8 cellular contexts compared by ENCODE assay signal in the genomic region with DNA sequence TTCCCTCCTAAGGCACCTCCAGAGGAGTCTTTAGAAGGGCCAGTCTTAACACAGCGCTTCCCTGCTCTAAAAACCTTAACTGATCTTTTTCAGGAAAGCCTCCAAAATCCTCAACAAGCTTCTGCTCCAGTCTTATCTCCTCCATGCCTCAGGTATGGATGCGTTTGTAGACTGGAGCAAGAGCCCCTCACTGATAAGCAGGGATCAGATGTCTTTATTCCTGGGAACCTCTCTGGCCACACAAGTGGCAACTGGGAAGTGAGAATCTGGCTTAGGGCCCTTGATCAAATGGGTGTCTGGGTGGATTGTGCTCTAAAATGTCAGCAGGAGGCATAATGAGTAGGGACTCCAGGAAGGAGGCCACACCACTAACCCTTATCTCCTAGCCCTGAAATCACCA. TPM values are rescaled to one million over a fixed set of nuclear protein-coding genes. Genes with fewer than 3 reads are reported as not detected.
DNase-seq lines count a peak whose midpoint lies in the region; ATAC-seq and TF ChIP-seq lines count a peak whose summit lies in the region.

No MANE protein-coding gene starts in this region.

- TF ChIP-seq CTCF in SK-N-SH (IDR thresholded peaks at IDR 0.05) (no peak), epithelial cell of proximal tubule (conservative IDR thresholded peaks at IDR 0.05; ENCODE audit: low read depth, low read length) (no peak)

- ATAC-seq in SK-N-SH treated with all-trans-retinoic acid at 6 μM for 48 hours = no peak
- ATAC-seq in stimulated activated memory B cell treated with anti-CD40 and anti-IgM and Interleukin-4, amounts not matched to agents 10 μg/mL and 1 μg/mL and 100 μg/mL, for 72 hours = no peak
- no peak for ATAC-seq in GM18520 (IDR thresholded peaks at IDR 0.05; ENCODE audit: unreplicated experiment)

- peaks cover 0 to 3% of the 10 kb centered on the region in 2 experiments for H3K36me3 ChIP-seq in SK-N-SH (replicated peaks in 1 of 2; ENCODE audit: control insufficient read depth in 1 of 2, insufficient read depth in 2 of 2, low read length in 1 of 2)

- H3F3A ChIP-seq in SK-N-SH (replicated peaks; ENCODE audit: insufficient read depth) = peaks cover 19% of the 10 kb centered on the region

- H3K4me3 ChIP-seq in SK-N-SH (ENCODE audit: low read depth in 2 of 2, low read length in 1 of 2) (peak overlapping the region; percentile 63 to 64; a peak in 3 of 4 replicates), epithelial cell of proximal tubule (ENCODE audit: low read depth, low read length) (peak overlapping the region; percentile 66)

- H4K20me1 ChIP-seq in SK-N-SH (ENCODE audit: insufficient read depth) = no peaks in the 10 kb centered on the region

- peak overlapping the region; percentile 85 for H3K4me3 Mint-ChIP-seq in stimulated activated memory B cell treated with anti-CD40 and anti-IgM and Interleukin-4, amounts not matched to agents 10 μg/mL and 1 μg/mL and 100 μg/mL, for 72 hours

- no peaks in the 10 kb centered on the region for H3K9me3 ChIP-seq in SK-N-SH

- H3K9ac ChIP-seq in SK-N-SH = peak overlapping the region; percentile 61; the same call in 1 of the 2 replicates

- H3K4me1 ChIP-seq in SK-N-SH (ENCODE audit: control insufficient read depth in 1 of 2, insufficient read depth in 2 of 2, low read depth in 1 of 2, low read length in 1 of 2) = peaks cover 5 to 9% of the 10 kb centered on the region in 2 experiments; a peak in 1 of 4 replicates

- TF ChIP-seq EP300 in SK-N-SH (IDR thresholded peaks at IDR 0.05; ENCODE audit: borderline replicate concordance in 1 of 2, low read depth in 1 of 2, low read length in 1 of 2) = no peak

- CTCF ChIA-PET in SK-N-SH (lab: Yijun Ruan, JAX) = interaction anchor here (1.5 kb wide), 1 partner anchor 21 kb away, joined by 4 read pairs; no protein-coding TSS in a partner anchor

- 92% methylated on average over 2 of the region's 2 CpGs for WGBS in SK-N-SH (ENCODE audit: low lambda C conversion rate)

- H3K27me3 ChIP-seq in SK-N-SH (ENCODE audit: insufficient read depth) = no peaks in the 10 kb centered on the region

- peaks cover 24% of the 10 kb centered on the region for H3K27me3 Mint-ChIP-seq in stimulated activated memory B cell treated with anti-CD40 and anti-IgM and Interleukin-4, amounts not matched to agents 10 μg/mL and 1 μg/mL and 100 μg/mL, for 72 hours

- TF ChIP-seq RAD21 in SK-N-SH (IDR thresholded peaks at IDR 0.05; ENCODE audit: low read length) = no peak

- DNase-seq in SK-N-SH = peak; percentile 38
- peak; percentile 5 for DNase-seq in OCI-M2 (lab: John Stamatoyannopoulos, UW; ENCODE audit: unreplicated experiment)
- DNase-seq in epithelial cell of proximal tubule (ENCODE audit: low read depth) = no peak
- no peak for DNase-seq in stimulated activated CD4-positive, alpha-beta T cell treated with anti-CD3 and anti-CD28 coated beads, Interleukin-4, amount 100 ng/mL, for 1 hour
- DNase-seq in stimulated activated CD4-positive, alpha-beta T cell treated with anti-CD3 and anti-CD28 coated beads, Interleukin-2, amount 100 ng/mL, for 24 hours = no peak

- POLR2A ChIA-PET in SK-N-SH (lab: Yijun Ruan, JAX) = interaction anchor here (1.0 kb wide), 1 partner anchor 110 kb away, joined by 5 read pairs; the partner anchor contains the start of genes RBBP4 and ZBTB8OS

- H3K9me3 Mint-ChIP-seq in stimulated activated memory B cell treated with anti-CD40 and anti-IgM and Interleukin-4, amounts not matched to agents 10 μg/mL and 1 μg/mL and 100 μg/mL, for 72 hours = no peaks in the 10 kb centered on the region

- no peak overlapping the region for H2AFZ ChIP-seq in SK-N-SH (ENCODE audit: low read depth)

- H3K79me2 ChIP-seq in SK-N-SH (ENCODE audit: insufficient read depth) = peaks cover 55% of the 10 kb centered on the region

- peaks cover 38% of the 10 kb centered on the region for H3K4me1 Mint-ChIP-seq in stimulated activated memory B cell treated with anti-CD40 and anti-IgM and Interleukin-4, amounts not matched to agents 10 μg/mL and 1 μg/mL and 100 μg/mL, for 72 hours

- H3K36me3 Mint-ChIP-seq in stimulated activated memory B cell treated with anti-CD40 and anti-IgM and Interleukin-4, amounts not matched to agents 10 μg/mL and 1 μg/mL and 100 μg/mL, for 72 hours = no peaks in the 10 kb centered on the region

- peak overlapping the region in 1 of 2 experiments; percentile 25; a peak in 1 of 4 replicates for H3K27ac ChIP-seq in SK-N-SH (ENCODE audit: low read depth in 2 of 2, low read length in 1 of 2)

- no peaks in the 10 kb centered on the region for H3K9me2 ChIP-seq in SK-N-SH

- H3K27ac Mint-ChIP-seq in stimulated activated memory B cell treated with anti-CD40 and anti-IgM and Interleukin-4, amounts not matched to agents 10 μg/mL and 1 μg/mL and 100 μg/mL, for 72 hours = peak overlapping the region; percentile 47

- peak overlapping the region; percentile 68 for H3K4me2 ChIP-seq in SK-N-SH

TF ChIP-seq in SK-N-SH, 30 proteins besides CTCF, POLR2A, EP300 and RAD21 (continues in another document):
- TF ChIP-seq, protein P1, sequence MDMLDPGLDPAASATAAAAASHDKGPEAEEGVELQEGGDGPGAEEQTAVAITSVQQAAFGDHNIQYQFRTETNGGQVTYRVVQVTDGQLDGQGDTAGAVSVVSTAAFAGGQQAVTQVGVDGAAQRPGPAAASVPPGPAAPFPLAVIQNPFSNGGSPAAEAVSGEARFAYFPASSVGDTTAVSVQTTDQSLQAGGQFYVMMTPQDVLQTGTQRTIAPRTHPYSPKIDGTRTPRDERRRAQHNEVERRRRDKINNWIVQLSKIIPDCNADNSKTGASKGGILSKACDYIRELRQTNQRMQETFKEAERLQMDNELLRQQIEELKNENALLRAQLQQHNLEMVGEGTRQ (IDR thresholded peaks at IDR 0.05; ENCODE audit: borderline replicate concordance, low read depth, low read length) = no peak
- TF ChIP-seq SMC3 (IDR thresholded peaks at IDR 0.05; ENCODE audit: low read depth, low read length) = no peak
- no peak for TF ChIP-seq FOSL2 (IDR thresholded peaks at IDR 0.05; ENCODE audit: borderline replicate concordance, low read depth)
- no peak for TF ChIP-seq NRF1 (IDR thresholded peaks at IDR 0.05; ENCODE audit: low read depth, low read length)
- no peak for TF ChIP-seq RXRA (IDR thresholded peaks at IDR 0.05; ENCODE audit: borderline replicate concordance, low read depth)
- TF ChIP-seq FOXJ3 (CRISPR knock-in tag; IDR thresholded peaks at IDR 0.05) = no peak
- no peak for TF ChIP-seq TCF12 (IDR thresholded peaks at IDR 0.05)
- no peak for TF ChIP-seq MEF2A (IDR thresholded peaks at IDR 0.05; ENCODE audit: borderline replicate concordance, low read depth)
- TF ChIP-seq, protein P2, sequence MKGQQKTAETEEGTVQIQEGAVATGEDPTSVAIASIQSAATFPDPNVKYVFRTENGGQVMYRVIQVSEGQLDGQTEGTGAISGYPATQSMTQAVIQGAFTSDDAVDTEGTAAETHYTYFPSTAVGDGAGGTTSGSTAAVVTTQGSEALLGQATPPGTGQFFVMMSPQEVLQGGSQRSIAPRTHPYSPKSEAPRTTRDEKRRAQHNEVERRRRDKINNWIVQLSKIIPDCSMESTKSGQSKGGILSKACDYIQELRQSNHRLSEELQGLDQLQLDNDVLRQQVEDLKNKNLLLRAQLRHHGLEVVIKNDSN (IDR thresholded peaks at IDR 0.05; ENCODE audit: borderline replicate concordance, low read depth) = no peak
- TF ChIP-seq MXI1 (IDR thresholded peaks at IDR 0.05; ENCODE audit: low read depth, low read length) = no peak
- TF ChIP-seq POLR2AphosphoS5 (IDR thresholded peaks at IDR 0.05; ENCODE audit: low read depth, low read length) = no peak
- TF ChIP-seq SIN3A (IDR thresholded peaks at IDR 0.05; ENCODE audit: borderline replicate concordance, low read depth, low read length) = no peak
- TF ChIP-seq TEAD4 (IDR thresholded peaks at IDR 0.05; ENCODE audit: borderline replicate concordance, insufficient read depth) = no peak

TF ChIP-seq in SK-N-SH treated with all-trans-retinoic acid at 6 μM for 48 hours, 23 proteins besides CTCF, POLR2A, EP300 and RAD21 (continues in another document):
- TF ChIP-seq ESRRG (CRISPR knock-in tag; IDR thresholded peaks at IDR 0.05) (no peak), ZFP3 (CRISPR knock-in tag; IDR thresholded peaks at IDR 0.05) (no peak), ZNF565 (CRISPR knock-in tag; conservative IDR thresholded peaks at IDR 0.05; ENCODE audit: low read depth) (no peak), OSR1 (CRISPR knock-in tag; IDR thresholded peaks at IDR 0.05) (no peak), CSDC2 (CRISPR knock-in tag; IDR thresholded peaks at IDR 0.05) (no peak), TCF4 (CRISPR knock-in tag; IDR thresholded peaks at IDR 0.05; ENCODE audit: borderline replicate concordance) (no peak), ZNF8 (CRISPR knock-in tag; IDR thresholded peaks at IDR 0.05) (no peak), ZNF70 (CRISPR knock-in tag; IDR thresholded peaks at IDR 0.05) (no peak)
- TF ChIP-seq, protein P3, sequence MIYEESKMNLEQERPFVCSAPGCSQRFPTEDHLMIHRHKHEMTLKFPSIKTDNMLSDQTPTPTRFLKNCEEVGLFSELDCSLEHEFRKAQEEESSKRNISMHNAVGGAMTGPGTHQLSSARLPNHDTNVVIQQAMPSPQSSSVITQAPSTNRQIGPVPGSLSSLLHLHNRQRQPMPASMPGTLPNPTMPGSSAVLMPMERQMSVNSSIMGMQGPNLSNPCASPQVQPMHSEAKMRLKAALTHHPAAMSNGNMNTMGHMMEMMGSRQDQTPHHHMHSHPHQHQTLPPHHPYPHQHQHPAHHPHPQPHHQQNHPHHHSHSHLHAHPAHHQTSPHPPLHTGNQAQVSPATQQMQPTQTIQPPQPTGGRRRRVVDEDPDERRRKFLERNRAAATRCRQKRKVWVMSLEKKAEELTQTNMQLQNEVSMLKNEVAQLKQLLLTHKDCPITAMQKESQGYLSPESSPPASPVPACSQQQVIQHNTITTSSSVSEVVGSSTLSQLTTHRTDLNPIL (CRISPR knock-in tag; IDR thresholded peaks at IDR 0.05; ENCODE audit: low read depth) = no peak
- TF ChIP-seq, protein P4, sequence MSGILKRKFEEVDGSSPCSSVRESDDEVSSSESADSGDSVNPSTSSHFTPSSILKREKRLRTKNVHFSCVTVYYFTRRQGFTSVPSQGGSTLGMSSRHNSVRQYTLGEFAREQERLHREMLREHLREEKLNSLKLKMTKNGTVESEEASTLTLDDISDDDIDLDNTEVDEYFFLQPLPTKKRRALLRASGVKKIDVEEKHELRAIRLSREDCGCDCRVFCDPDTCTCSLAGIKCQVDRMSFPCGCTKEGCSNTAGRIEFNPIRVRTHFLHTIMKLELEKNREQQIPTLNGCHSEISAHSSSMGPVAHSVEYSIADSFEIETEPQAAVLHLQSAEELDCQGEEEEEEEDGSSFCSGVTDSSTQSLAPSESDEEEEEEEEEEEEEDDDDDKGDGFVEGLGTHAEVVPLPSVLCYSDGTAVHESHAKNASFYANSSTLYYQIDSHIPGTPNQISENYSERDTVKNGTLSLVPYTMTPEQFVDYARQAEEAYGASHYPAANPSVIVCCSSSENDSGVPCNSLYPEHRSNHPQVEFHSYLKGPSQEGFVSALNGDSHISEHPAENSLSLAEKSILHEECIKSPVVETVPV (CRISPR knock-in tag; IDR thresholded peaks at IDR 0.05) = no peak

RNA-seq across cellular contexts. Expression of gene ZBTB8A, which starts 1.4 kb away (rescaled TPM):
- 1.3 and 1.9 TPM in 2 replicates for polyA plus RNA-seq in SK-N-SH (2012; rRNA removed)
- 2.0 and 2.4 TPM in 2 replicates for polyA plus RNA-seq in SK-N-SH (2012; cell fraction: cytosol; rRNA removed)
- 0.85 and 2.3 TPM in 2 replicates for polyA plus RNA-seq in SK-N-SH (2012; cell fraction: nucleus; rRNA removed)
- 3.2 and 4.4 TPM in 2 replicates for total RNA-seq in epithelial cell of proximal tubule

Comparison
In these comparisons a context has a peak if more than half of its experiments do, and no peak if none do; other contexts are left out.
1. DNase-seq: peak in SK-N-SH (single experiment) and OCI-M2 (single experiment); none in epithelial cell of proximal tubule (single experiment), stimulated activated CD4-positive, alpha-beta T cell treated with anti-CD3 and anti-CD28 coated beads, Interleukin-4, amount 100 ng/mL, for 1 hour (single experiment) and stimulated activated CD4-positive, alpha-beta T cell treated with anti-CD3 and anti-CD28 coated beads, Interleukin-2, amount 100 ng/mL, for 24 hours (0 of 2).